In the genomic region with DNA sequence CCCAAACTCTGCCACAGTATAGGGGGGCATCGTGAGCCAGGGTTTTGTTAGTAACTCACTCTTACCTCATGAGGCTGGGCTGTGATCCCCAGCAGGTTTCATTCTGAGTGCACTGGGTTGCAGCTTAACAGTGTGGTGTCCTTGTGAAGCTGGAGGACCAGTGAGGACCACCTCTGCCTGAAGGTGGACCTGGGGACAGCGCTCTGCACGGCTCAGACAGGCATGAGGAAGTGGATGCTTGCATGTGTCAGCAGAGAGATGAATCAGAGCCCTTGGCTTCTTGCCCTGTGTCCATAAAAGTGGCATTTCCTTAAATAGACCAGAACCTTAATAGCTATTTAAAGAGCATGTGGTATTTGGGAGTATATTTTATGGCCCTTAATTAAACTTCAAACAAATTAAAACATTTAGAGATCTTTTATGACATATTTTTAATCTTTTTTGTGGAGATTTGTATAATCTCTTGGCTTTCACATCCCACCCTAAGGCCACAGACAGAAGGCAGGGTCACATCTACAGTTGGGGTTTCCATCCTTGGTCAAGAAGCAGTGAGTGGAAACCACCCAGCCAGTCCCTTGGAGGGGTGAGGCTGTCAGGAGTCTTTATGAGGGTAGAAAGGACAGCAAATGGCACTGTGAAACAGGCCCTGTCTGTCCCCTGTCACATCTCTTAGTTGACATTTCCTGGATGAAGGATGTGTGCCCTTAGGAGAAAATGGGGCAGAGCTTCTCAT, we compare ENCODE assay signal across 1 cellular context.
A peak's percentile ranks its signal among the peaks of the same experiment; 100 is the strongest.
TF ChIP-seq lines count a peak whose summit lies in the region.

No MANE protein-coding gene starts in this region.

TF ChIP-seq in HCT116, 20 proteins besides CTCF, POLR2A, EP300 and RAD21:
- TF ChIP-seq TCF7L2 (IDR thresholded peaks at IDR 0.05; ENCODE audit: borderline replicate concordance, extremely low read depth, insufficient read depth, insufficient read length) (peak; percentile 38), FOSL1 (IDR thresholded peaks at IDR 0.05; ENCODE audit: low read depth) (peak; percentile 84), SRF (IDR thresholded peaks at IDR 0.05; ENCODE audit: low read depth) (peak; percentile 77), POLR2AphosphoS5 (IDR thresholded peaks at IDR 0.05; ENCODE audit: low read depth, low read length) (peak; percentile 51; the same call in 1 of the 2 replicates), SIN3A (IDR thresholded peaks at IDR 0.05; ENCODE audit: low read depth) (peak; percentile 55), JUND (IDR thresholded peaks at IDR 0.05) (peak; percentile 87), ELF1 (IDR thresholded peaks at IDR 0.05; ENCODE audit: borderline replicate concordance, low read depth) (peak; percentile 51; the same call in 1 of the 2 replicates), EZH2phosphoT487 (IDR thresholded peaks at IDR 0.05; ENCODE audit: borderline replicate concordance) (no peak), SP1 (IDR thresholded peaks at IDR 0.05; ENCODE audit: low read depth) (peak; percentile 76), YY1 (IDR thresholded peaks at IDR 0.05; ENCODE audit: extremely low read depth, insufficient replicate concordance, low read depth, low read length) (no peak)
- TF ChIP-seq, protein P1, sequence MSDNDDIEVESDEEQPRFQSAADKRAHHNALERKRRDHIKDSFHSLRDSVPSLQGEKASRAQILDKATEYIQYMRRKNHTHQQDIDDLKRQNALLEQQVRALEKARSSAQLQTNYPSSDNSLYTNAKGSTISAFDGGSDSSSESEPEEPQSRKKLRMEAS (IDR thresholded peaks at IDR 0.05), result peak; percentile 70; the same call in 1 of the 2 replicates
TF ChIP-seq in HCT116: peak in this region for 9.
